ENCODE assay signal across 10 cellular contexts in genomic region chr7:115087437-115087836, GRCh38.
DNase-seq lines count a peak whose midpoint lies in the region; ATAC-seq and TF ChIP-seq lines count a peak whose summit lies in the region.
"Had no signal": no experiment of that assay in that cellular context is flagged by ENCODE, and none has a peak within 500 bp of the region (broad histone marks: within the 10 kb centered on the region; RNA-seq: fewer than 3 reads in every experiment).

No MANE protein-coding gene starts in this region.

- no peak overlapping the region for H3K4me3 ChIP-seq in SJSA1
- no peak overlapping the region for H3K4me3 ChIP-seq in trophoblast cell (ENCODE audit: low read depth, low read length)

- peaks cover 2% of the 10 kb centered on the region for H3K79me1 ChIP-seq in trophoblast cell (ENCODE audit: low read length)

- TF ChIP-seq CTCF in foreskin keratinocyte (conservative IDR thresholded peaks at IDR 0.05), result no peak

- H3K79me2 ChIP-seq in trophoblast cell (ENCODE audit: control insufficient read depth, insufficient read depth, low read length, poor library complexity), result no peaks in the 10 kb centered on the region

- H3K36me3 ChIP-seq in SJSA1, result no peaks in the 10 kb centered on the region
- H3K36me3 ChIP-seq in trophoblast cell (ENCODE audit: control insufficient read depth in 1 of 2, insufficient read depth in 2 of 2, low read length in 2 of 2), result no peaks in the 10 kb centered on the region

- H3K23ac ChIP-seq in trophoblast cell (ENCODE audit: low read length), result no peak overlapping the region

- no peak overlapping the region for H2BK120ac ChIP-seq in trophoblast cell (ENCODE audit: insufficient read depth, low read length, poor library complexity)

- H2AK5ac ChIP-seq in trophoblast cell (ENCODE audit: low read length), result no peak overlapping the region

- intact Hi-C loops in head of caudate nucleus (cut with DNase I), result no loop called here

- H4K8ac ChIP-seq in trophoblast cell (ENCODE audit: low read depth, low read length), result no peak overlapping the region

- no peak overlapping the region for H2BK5ac ChIP-seq in trophoblast cell (ENCODE audit: low read depth, low read length, poor library complexity)

- peaks cover 0 to 4% (median 0%) of the 10 kb centered on the region in 6 donors for H3K9me3 Mint-ChIP-seq in immature natural killer cell

- no peak overlapping the region for H3K27ac Mint-ChIP-seq in immature natural killer cell

- no peak overlapping the region for H3K9ac ChIP-seq in trophoblast cell (ENCODE audit: low read length)

- no peak overlapping the region for H2BK12ac ChIP-seq in trophoblast cell (ENCODE audit: low read length)

- peaks cover 30% of the 10 kb centered on the region for H3K4me1 ChIP-seq in SJSA1 (replicated peaks)
- peaks cover 13% of the 10 kb centered on the region for H3K4me1 ChIP-seq in foreskin keratinocyte
- H3K4me1 ChIP-seq in trophoblast cell (ENCODE audit: control insufficient read depth in 1 of 2, insufficient read depth in 2 of 2, low read length in 2 of 2), result peaks cover 3 to 6% of the 10 kb centered on the region in 2 experiments

- no peaks in the 10 kb centered on the region for H3K4me1 Mint-ChIP-seq in immature natural killer cell

- no peak overlapping the region for H3K18ac ChIP-seq in trophoblast cell (ENCODE audit: low read length)

- H3K9me3 ChIP-seq in SJSA1 (replicated peaks) (no peaks in the 10 kb centered on the region), trophoblast cell (ENCODE audit: insufficient read depth, low read depth, low read length) (no peaks in the 10 kb centered on the region)

- no peak overlapping the region for H3K4ac ChIP-seq in trophoblast cell (ENCODE audit: low read depth, low read length)

- H2AFZ ChIP-seq in trophoblast cell (ENCODE audit: insufficient read depth, low read length, poor library complexity), result no peak overlapping the region

- no peak overlapping the region for H3K14ac ChIP-seq in trophoblast cell (ENCODE audit: low read length)

- H3K27me3 Mint-ChIP-seq in immature natural killer cell (ENCODE audit: low read depth in 3 of 3), result no peaks in the 10 kb centered on the region

- no peak overlapping the region for H4K12ac ChIP-seq in trophoblast cell (ENCODE audit: low read depth, low read length)

- WGBS in trophoblast cell (ENCODE audit: extremely low coverage, insufficient coverage, insufficient read length), result no CpG with 5 or more reads among the region's 2 CpGs

- H3K27ac ChIP-seq in SJSA1 (peak overlapping the region; percentile 55), foreskin keratinocyte (no peak overlapping the region), trophoblast cell (ENCODE audit: low read depth, low read length) (no peak overlapping the region)

- ATAC-seq in foreskin keratinocyte (peak; percentile 79), GM21447 (IDR thresholded peaks at IDR 0.05; ENCODE audit: unreplicated experiment) (no peak)

- H4K91ac ChIP-seq in trophoblast cell (ENCODE audit: low read depth, low read length), result no peak overlapping the region

- no peaks in the 10 kb centered on the region for H3K27me3 ChIP-seq in SJSA1 (replicated peaks)
- H3K27me3 ChIP-seq in foreskin keratinocyte, result no peaks in the 10 kb centered on the region
- no peaks in the 10 kb centered on the region for H3K27me3 ChIP-seq in trophoblast cell (ENCODE audit: insufficient read depth, low read length)

- H3K4me2 ChIP-seq in trophoblast cell (ENCODE audit: low read length), result no peak overlapping the region

- no peaks in the 10 kb centered on the region for H3K36me3 Mint-ChIP-seq in immature natural killer cell

- peak; percentile 84 for DNase-seq in ELR (ENCODE audit: low read depth)
- peak; percentile 68 to 81 for DNase-seq in SJSA1 (ENCODE audit: low read depth in 1 of 2, low spot score in 2 of 2)
- peak; percentile 53 to 73 for DNase-seq in foreskin keratinocyte
- peak; percentile 37 to 78 for DNase-seq in trophoblast cell
- no peak for DNase-seq in immature natural killer cell
- DNase-seq in head of caudate nucleus, result no peak
- DNase-seq in NCI-H2081 (lab: John Stamatoyannopoulos, UW), result no peak
- DNase-seq: activated effector memory CD4-positive, alpha-beta T cell treated with Interleukin-2 at 50 U/mL for 16 hours; stimulated activated naive CD4-positive, alpha-beta T cell had no signal

- H3K4me3 Mint-ChIP-seq in immature natural killer cell, result no peak overlapping the region

Comparison
In these comparisons a context has a peak if more than half of its experiments do, and no peak if none do; other contexts are left out.
1. DNase-seq: peak in ELR (single experiment), SJSA1 (2 of 2), foreskin keratinocyte (2 of 2) and trophoblast cell (2 of 2); none in immature natural killer cell (0 of 3), head of caudate nucleus (0 of 42) and NCI-H2081 (0 of 2).